ENCODE assay signal across 36 cellular contexts in genomic region chr17:60451071-60451470, GRCh38. TPM values are rescaled to one million over a fixed set of nuclear protein-coding genes. Genes with fewer than 3 reads are reported as not detected.
"Had no signal": no experiment of that assay in that cellular context is flagged by ENCODE, and none has a peak within 500 bp of the region (broad histone marks: within the 10 kb centered on the region; RNA-seq: fewer than 3 reads in every experiment).

No MANE protein-coding gene starts in this region.

- H3K27ac Mint-ChIP-seq: natural killer cell treated with Interleukin-12 subunit alpha and Interleukin-12 subunit beta and Interleukin-15 and Interleukin-18, amount 100 ng/mL, for 72 hours; stimulated activated memory B cell treated with anti-CD40 and anti-IgM and Interleukin-4, amounts not matched to agents 10 μg/mL and 1 μg/mL and 100 μg/mL, for 72 hours had no signal

- DNase-seq: naive B cell; naive thymus-derived CD8-positive, alpha-beta T cell; nephron progenitor cell; pancreas; right cardiac atrium; spleen; stimulated activated CD4-positive, alpha-beta T cell treated with anti-CD3 and anti-CD28 coated beads, Interleukin-12 subunit alpha, Interleukin-12 subunit beta, amount 100 ng/mL, for 4 hours; stimulated activated CD4-positive, alpha-beta T cell treated with anti-CD3 and anti-CD28 coated beads, Interleukin-1b, Interleukin-23, amount 100 ng/mL, for 48 hours; stimulated activated CD4-positive, alpha-beta T cell treated with anti-CD3 and anti-CD28 coated beads, Interleukin-4, amount 100 ng/mL, for 1 hour; stimulated activated CD4-positive, alpha-beta T cell treated with anti-CD3 and anti-CD28 coated beads, Interleukin-4, amount 100 ng/mL, for 4 hours; stimulated activated CD8-positive, alpha-beta memory T cell treated with anti-CD3 and anti-CD28 coated beads, Interleukin-4, amount 100 ng/mL, for 48 hours; stimulated activated naive CD4-positive, alpha-beta T cell; stimulated activated naive CD8-positive, alpha-beta T cell treated with anti-CD3 and anti-CD28 coated beads, Interleukin-15, amount 100 ng/mL, for 72 hours; stimulated activated naive CD8-positive, alpha-beta T cell treated with anti-CD3 and anti-CD28 coated beads, Interleukin-15, Interleukin-2, amounts not matched to agents 100 U/mL and 50 U/mL, for 24 hours; substantia nigra; thyroid gland; trophoblast cell; upper lobe of left lung had no signal

- H3K9me3 ChIP-seq: neutrophil, pancreas, prostate gland, spleen, thoracic aorta, thyroid gland, tibial nerve, upper lobe of left lung, vagina had no signal

- H3K27ac ChIP-seq: neutrophil, pancreas, prostate gland, skin epidermis, spleen, thoracic aorta, thyroid gland, tibial nerve, upper lobe of left lung, vagina had no signal

- FAIRE-seq: pancreas, urothelium cell line had no signal

- H3K4me3 ChIP-seq: pancreas, prostate gland, skin epidermis, smooth muscle cell, spleen, thoracic aorta, thyroid gland, tibial nerve, upper lobe of left lung, vagina had no signal

- H3K4me1 Mint-ChIP-seq: naive B cell; naive thymus-derived CD8-positive, alpha-beta T cell; nephron progenitor cell; neural crest cell; stimulated activated memory B cell treated with anti-CD40 and anti-IgM and Interleukin-4, amounts not matched to agents 10 μg/mL and 1 μg/mL and 100 μg/mL, for 72 hours; stimulated activated naive CD8-positive, alpha-beta T cell treated with anti-CD3 and anti-CD28 coated beads, Interleukin-15, amount 100 ng/mL, for 72 hours had no signal

- ATAC-seq: naive thymus-derived CD8-positive, alpha-beta T cell; natural killer cell treated with Interleukin-12 subunit alpha and Interleukin-12 subunit beta and Interleukin-15 and Interleukin-18, amount 100 ng/mL, for 72 hours; pancreas; right cardiac atrium; sciatic nerve; stimulated activated memory B cell treated with anti-CD40 and anti-IgM and Interleukin-4, amounts not matched to agents 10 μg/mL and 1 μg/mL and 100 μg/mL, for 72 hours; stimulated activated naive CD8-positive, alpha-beta T cell treated with anti-CD3 and anti-CD28 coated beads, Interleukin-15, amount 100 ng/mL, for 72 hours; stimulated activated naive CD8-positive, alpha-beta T cell treated with anti-CD3 and anti-CD28 coated beads, Interleukin-15, Interleukin-2, amounts not matched to agents 100 U/mL and 50 U/mL, for 24 hours had no signal

- H3K27me3 Mint-ChIP-seq: naive B cell; naive thymus-derived CD8-positive, alpha-beta T cell; natural killer cell treated with Interleukin-12 subunit alpha and Interleukin-12 subunit beta and Interleukin-15 and Interleukin-18, amount 100 ng/mL, for 72 hours; stimulated activated memory B cell treated with anti-CD40 and anti-IgM and Interleukin-4, amounts not matched to agents 10 μg/mL and 1 μg/mL and 100 μg/mL, for 72 hours; stimulated activated naive CD8-positive, alpha-beta T cell treated with anti-CD3 and anti-CD28 coated beads, Interleukin-15, amount 100 ng/mL, for 72 hours had no signal

- H3K4me2 ChIP-seq: smooth muscle cell had no signal

- H3K4me3 Mint-ChIP-seq: naive B cell; naive thymus-derived CD8-positive, alpha-beta T cell; natural killer cell treated with Interleukin-12 subunit alpha and Interleukin-12 subunit beta and Interleukin-15 and Interleukin-18, amount 100 ng/mL, for 72 hours; nephron progenitor cell; neural crest cell; stimulated activated memory B cell treated with anti-CD40 and anti-IgM and Interleukin-4, amounts not matched to agents 10 μg/mL and 1 μg/mL and 100 μg/mL, for 72 hours; stimulated activated naive CD8-positive, alpha-beta T cell treated with anti-CD3 and anti-CD28 coated beads, Interleukin-15, amount 100 ng/mL, for 72 hours had no signal

- H3K4me1 ChIP-seq: pancreas, prostate gland, spleen, thyroid gland, tibial nerve, upper lobe of left lung, vagina had no signal

- H3K9me3 Mint-ChIP-seq: naive B cell; naive thymus-derived CD8-positive, alpha-beta T cell; natural killer cell treated with Interleukin-12 subunit alpha and Interleukin-12 subunit beta and Interleukin-15 and Interleukin-18, amount 100 ng/mL, for 72 hours; nephron progenitor cell; neural crest cell; stimulated activated memory B cell treated with anti-CD40 and anti-IgM and Interleukin-4, amounts not matched to agents 10 μg/mL and 1 μg/mL and 100 μg/mL, for 72 hours; stimulated activated naive CD8-positive, alpha-beta T cell treated with anti-CD3 and anti-CD28 coated beads, Interleukin-15, amount 100 ng/mL, for 72 hours had no signal

RNA-seq across cellular contexts. Expression of gene CHCT1, which starts 28.8 kb away (rescaled TPM):
- total RNA-seq: naive thymus-derived CD8-positive, alpha-beta T cell; natural killer cell treated with Interleukin-12 subunit alpha and Interleukin-12 subunit beta and Interleukin-15 and Interleukin-18, amount 100 ng/mL, for 72 hours; neural crest cell; omental fat pad; osteocyte; pancreas; posterior vena cava; renal cortical epithelial cell; right cardiac atrium; sciatic nerve; smooth muscle cell; temporal lobe; thoracic aorta; thyroid gland; tibial nerve; ureter; vagina had no signal
- polyA plus RNA-seq: naive thymus-derived CD8-positive, alpha-beta T cell; right cardiac atrium; smooth muscle cell had no signal
